Comparison of ENCODE assay signal across 25 cellular contexts in the genomic region with DNA sequence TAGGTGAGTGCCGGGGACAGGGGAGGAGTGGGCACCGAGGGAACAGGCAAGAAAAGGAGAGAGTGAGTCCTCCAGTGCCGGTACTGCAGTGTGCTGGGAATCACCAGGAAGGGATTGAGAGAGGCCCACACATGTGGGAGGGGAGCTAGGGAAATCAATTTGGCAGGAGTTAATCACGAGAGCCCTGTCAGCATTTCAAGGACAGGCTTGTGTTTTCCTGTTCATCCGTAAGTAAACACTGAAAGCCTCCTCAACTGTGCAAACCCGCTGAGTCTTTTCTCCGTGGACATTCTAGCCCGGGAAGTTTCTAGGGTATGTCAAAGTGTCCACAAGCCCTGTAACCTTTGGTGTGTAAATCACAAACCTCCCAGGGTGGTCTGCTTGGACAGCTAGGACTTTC.
A peak's percentile ranks its signal among the peaks of the same experiment; 100 is the strongest.
DNase-seq lines count a peak whose midpoint lies in the region; ATAC-seq, FAIRE-seq and TF ChIP-seq lines count a peak whose summit lies in the region.
"Had no signal": no experiment of that assay in that cellular context is flagged by ENCODE, and none has a peak within 500 bp of the region (broad histone marks: within the 10 kb centered on the region; RNA-seq: fewer than 3 reads in every experiment).

No MANE protein-coding gene starts in this region.

- H3K9me3 ChIP-seq in endodermal cell (ENCODE audit: control insufficient read depth, low read length) (peaks cover 11% of the 10 kb centered on the region), uterus (no peaks in the 10 kb centered on the region)

- H3K4me3 Mint-ChIP-seq in endodermal cell = no peak overlapping the region
- no peak overlapping the region for H3K4me3 Mint-ChIP-seq in GM23338
- H3K4me3 Mint-ChIP-seq: activated CD4-positive, alpha-beta T cell treated with anti-CD3 and anti-CD28 coated beads for 36 hours; activated T-cell treated with anti-CD3 and anti-CD28 coated beads, Interleukin-2, amount 50 U/mL, for 72 hours; B cell; H9; naive B cell had no signal

- ATAC-seq in GM23338 = no peak
- ATAC-seq: activated CD4-positive, alpha-beta T cell treated with anti-CD3 and anti-CD28 coated beads for 36 hours; activated naive CD4-positive, alpha-beta T cell treated with anti-CD3 and anti-CD28 coated beads, Interleukin-2, amount 50 U/mL, for 72 hours; activated T-cell treated with anti-CD3 and anti-CD28 coated beads, Interleukin-2, amount 50 U/mL, for 72 hours; body of pancreas; upper lobe of right lung had no signal

- 0 out of 2 replicates have a peak, but pooled peaks cover 3% of the 10 kb centered on the region for H3K9me2 ChIP-seq in GM23338 (ENCODE audit: insufficient read depth)

- H3K36me3 ChIP-seq in endodermal cell (ENCODE audit: control insufficient read depth, insufficient read depth, low read length) (no peaks in the 10 kb centered on the region), uterus (no peaks in the 10 kb centered on the region), GM23338 (ENCODE audit: insufficient read depth) (no peaks in the 10 kb centered on the region)
- H3K36me3 ChIP-seq: spleen, upper lobe of right lung had no signal

- H3K27me3 Mint-ChIP-seq in endodermal cell (ENCODE audit: insufficient read depth) (no peaks in the 10 kb centered on the region), GM23338 (ENCODE audit: insufficient read depth, low read depth, poor library complexity) (peaks cover 3% of the 10 kb centered on the region)
- H3K27me3 Mint-ChIP-seq: activated CD4-positive, alpha-beta T cell treated with anti-CD3 and anti-CD28 coated beads for 36 hours; progenitor cell of endocrine pancreas had no signal

- H3K79me2 ChIP-seq in GM23338 (replicated peaks; ENCODE audit: insufficient read depth) = no peaks in the 10 kb centered on the region

- H3K27ac ChIP-seq in endodermal cell (ENCODE audit: low read depth, low read length) (peak overlapping the region; percentile 25), uterus (peak overlapping the region; percentile 17 to 28), GM23338 (ENCODE audit: low read depth) (no peak overlapping the region)
- H3K27ac ChIP-seq: body of pancreas, spleen, upper lobe of right lung had no signal

- H3K36me3 Mint-ChIP-seq in endodermal cell (ENCODE audit: low read depth) = peaks cover 26% of the 10 kb centered on the region
- H3K36me3 Mint-ChIP-seq in GM23338 (ENCODE audit: low read depth) = peaks cover 13% of the 10 kb centered on the region; the same call in 2 of the 3 replicates

- no peak for FAIRE-seq in H54 (lab: Jason Lieb, UNC)
- FAIRE-seq: A204.1, endometrium had no signal

- H3K9ac ChIP-seq in endodermal cell (ENCODE audit: extremely low read depth, low read length, poor library complexity, severe bottlenecking) = no peak overlapping the region

- H3F3A ChIP-seq in GM23338 (replicated peaks; ENCODE audit: low read depth) = no peaks in the 10 kb centered on the region

- TF ChIP-seq POLR2A in uterus (IDR thresholded peaks at IDR 0.05) (no peak), H54 (IDR thresholded peaks at IDR 0.05; ENCODE audit: low read depth, low read length) (no peak)

- H4K20me1 ChIP-seq in GM23338 (replicated peaks; ENCODE audit: insufficient read depth) = no peaks in the 10 kb centered on the region

- intact Hi-C loops in uterus (cut with DNase I; ENCODE audit: low total_unique reads) = no loop called here

- no peak for TF ChIP-seq CTCF in endodermal cell (conservative IDR thresholded peaks at IDR 0.05)
- no peak for TF ChIP-seq CTCF in uterus (IDR thresholded peaks at IDR 0.05)
- TF ChIP-seq CTCF in GM23338 (conservative IDR thresholded peaks at IDR 0.05; ENCODE audit: low read depth in 2 of 2) = no peak

- peaks cover 3% of the 10 kb centered on the region for H3K4me1 Mint-ChIP-seq in endodermal cell
- peaks cover 2% of the 10 kb centered on the region; the same call in 2 of the 3 replicates for H3K4me1 Mint-ChIP-seq in GM23338
- H3K4me1 Mint-ChIP-seq: B cell, naive B cell had no signal

- WGBS in endodermal cell (ENCODE audit: insufficient coverage in 1 of 2, insufficient read length in 1 of 2), 2 experiments = 66 to 82% methylated on average over 8 of the region's 8 CpGs

- DNase-seq in NCI-H345 (lab: John Stamatoyannopoulos, UW) (peak; percentile 8), NCI-H345 treated with DMSO at 0.1 percent for 48 hours (lab: John Stamatoyannopoulos, UW; ENCODE audit: unreplicated experiment) (no peak), endodermal cell (no peak), mucosa of gallbladder (ENCODE audit: low spot score) (peak; percentile 10), uterus (peak in 1 of 2 donors; percentile 21), GM23338 (ENCODE audit: low spot score) (no peak), hippocampal formation (lab: John Stamatoyannopoulos, UW) (no peak), H54 (ENCODE audit: insufficient read length, low spot score) (no peak)
- DNase-seq: activated CD4-positive, alpha-beta T cell treated with anti-CD3 and anti-CD28 coated beads for 36 hours; activated T-cell treated with anti-CD3 and anti-CD28 coated beads, Interleukin-2, amount 50 U/mL, for 72 hours; COR-L47; H9; islet precursor cell; KBM-7; naive B cell; NCI-H2081; NCI-H524 treated with DMSO at 0.1 percent for 48 hours; spleen; upper lobe of right lung had no signal

- H3K9me3 Mint-ChIP-seq in endodermal cell (peaks cover 22% of the 10 kb centered on the region), GM23338 (peaks cover 25% of the 10 kb centered on the region)

- no peak overlapping the region for H2AFZ ChIP-seq in GM23338

- H3K4me3 ChIP-seq in endodermal cell (ENCODE audit: low read length) (no peak overlapping the region), uterus (no peak overlapping the region), GM23338 (no peak overlapping the region)
- H3K4me3 ChIP-seq: body of pancreas, spleen, upper lobe of right lung had no signal

- H3K4me1 ChIP-seq in endodermal cell (ENCODE audit: control insufficient read depth, insufficient read depth, low read length) = no peaks in the 10 kb centered on the region
- H3K4me1 ChIP-seq in uterus = no peaks in the 10 kb centered on the region
- no peaks in the 10 kb centered on the region; the same call in 1 of the 2 replicates for H3K4me1 ChIP-seq in GM23338 (ENCODE audit: insufficient read depth)
- H3K4me1 ChIP-seq: spleen had no signal

- no peak overlapping the region for H3K4me2 ChIP-seq in GM23338

- no peaks in the 10 kb centered on the region for H3K27me3 ChIP-seq in endodermal cell (ENCODE audit: control insufficient read depth, insufficient read depth, low read length, poor library complexity, severe bottlenecking)
- no peaks in the 10 kb centered on the region for H3K27me3 ChIP-seq in uterus
- H3K27me3 ChIP-seq in GM23338 (ENCODE audit: insufficient read depth) = no peaks in the 10 kb centered on the region
- H3K27me3 ChIP-seq: body of pancreas, upper lobe of right lung had no signal

- H3K27ac Mint-ChIP-seq in endodermal cell (no peak overlapping the region), GM23338 (no peak overlapping the region)
- H3K27ac Mint-ChIP-seq: activated CD4-positive, alpha-beta T cell treated with anti-CD3 and anti-CD28 coated beads for 36 hours; activated naive CD4-positive, alpha-beta T cell treated with anti-CD3 and anti-CD28 coated beads, Interleukin-2, amount 50 U/mL, for 72 hours; activated T-cell treated with anti-CD3 and anti-CD28 coated beads, Interleukin-2, amount 50 U/mL, for 72 hours; B cell; naive B cell; progenitor cell of endocrine pancreas had no signal

TF ChIP-seq in GM23338, 12 proteins besides CTCF, POLR2A, EP300 and RAD21 (continues in another document):
- TF ChIP-seq EZH2phosphoT487 (IDR thresholded peaks at IDR 0.05; ENCODE audit: unreplicated experiment) = no peak
- TF ChIP-seq ETS1 (IDR thresholded peaks at IDR 0.05) = no peak
- TF ChIP-seq, protein P1, sequence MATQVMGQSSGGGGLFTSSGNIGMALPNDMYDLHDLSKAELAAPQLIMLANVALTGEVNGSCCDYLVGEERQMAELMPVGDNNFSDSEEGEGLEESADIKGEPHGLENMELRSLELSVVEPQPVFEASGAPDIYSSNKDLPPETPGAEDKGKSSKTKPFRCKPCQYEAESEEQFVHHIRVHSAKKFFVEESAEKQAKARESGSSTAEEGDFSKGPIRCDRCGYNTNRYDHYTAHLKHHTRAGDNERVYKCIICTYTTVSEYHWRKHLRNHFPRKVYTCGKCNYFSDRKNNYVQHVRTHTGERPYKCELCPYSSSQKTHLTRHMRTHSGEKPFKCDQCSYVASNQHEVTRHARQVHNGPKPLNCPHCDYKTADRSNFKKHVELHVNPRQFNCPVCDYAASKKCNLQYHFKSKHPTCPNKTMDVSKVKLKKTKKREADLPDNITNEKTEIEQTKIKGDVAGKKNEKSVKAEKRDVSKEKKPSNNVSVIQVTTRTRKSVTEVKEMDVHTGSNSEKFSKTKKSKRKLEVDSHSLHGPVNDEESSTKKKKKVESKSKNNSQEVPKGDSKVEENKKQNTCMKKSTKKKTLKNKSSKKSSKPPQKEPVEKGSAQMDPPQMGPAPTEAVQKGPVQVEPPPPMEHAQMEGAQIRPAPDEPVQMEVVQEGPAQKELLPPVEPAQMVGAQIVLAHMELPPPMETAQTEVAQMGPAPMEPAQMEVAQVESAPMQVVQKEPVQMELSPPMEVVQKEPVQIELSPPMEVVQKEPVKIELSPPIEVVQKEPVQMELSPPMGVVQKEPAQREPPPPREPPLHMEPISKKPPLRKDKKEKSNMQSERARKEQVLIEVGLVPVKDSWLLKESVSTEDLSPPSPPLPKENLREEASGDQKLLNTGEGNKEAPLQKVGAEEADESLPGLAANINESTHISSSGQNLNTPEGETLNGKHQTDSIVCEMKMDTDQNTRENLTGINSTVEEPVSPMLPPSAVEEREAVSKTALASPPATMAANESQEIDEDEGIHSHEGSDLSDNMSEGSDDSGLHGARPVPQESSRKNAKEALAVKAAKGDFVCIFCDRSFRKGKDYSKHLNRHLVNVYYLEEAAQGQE (IDR thresholded peaks at IDR 0.05; ENCODE audit: unreplicated experiment) = no peak
- no peak for TF ChIP-seq STAT1 (IDR thresholded peaks at IDR 0.05; ENCODE audit: unreplicated experiment)

Comparison
In these comparisons a context has a peak if more than half of its experiments do, and no peak if none do; other contexts are left out.
1. DNase-seq: peak in NCI-H345 (single experiment) and mucosa of gallbladder (single experiment); none in NCI-H345 treated with DMSO at 0.1 percent for 48 hours (single experiment), endodermal cell (single experiment), GM23338 (single experiment), hippocampal formation (0 of 2) and H54 (single experiment).